8 cellular contexts compared by ENCODE assay signal in the genomic region with DNA sequence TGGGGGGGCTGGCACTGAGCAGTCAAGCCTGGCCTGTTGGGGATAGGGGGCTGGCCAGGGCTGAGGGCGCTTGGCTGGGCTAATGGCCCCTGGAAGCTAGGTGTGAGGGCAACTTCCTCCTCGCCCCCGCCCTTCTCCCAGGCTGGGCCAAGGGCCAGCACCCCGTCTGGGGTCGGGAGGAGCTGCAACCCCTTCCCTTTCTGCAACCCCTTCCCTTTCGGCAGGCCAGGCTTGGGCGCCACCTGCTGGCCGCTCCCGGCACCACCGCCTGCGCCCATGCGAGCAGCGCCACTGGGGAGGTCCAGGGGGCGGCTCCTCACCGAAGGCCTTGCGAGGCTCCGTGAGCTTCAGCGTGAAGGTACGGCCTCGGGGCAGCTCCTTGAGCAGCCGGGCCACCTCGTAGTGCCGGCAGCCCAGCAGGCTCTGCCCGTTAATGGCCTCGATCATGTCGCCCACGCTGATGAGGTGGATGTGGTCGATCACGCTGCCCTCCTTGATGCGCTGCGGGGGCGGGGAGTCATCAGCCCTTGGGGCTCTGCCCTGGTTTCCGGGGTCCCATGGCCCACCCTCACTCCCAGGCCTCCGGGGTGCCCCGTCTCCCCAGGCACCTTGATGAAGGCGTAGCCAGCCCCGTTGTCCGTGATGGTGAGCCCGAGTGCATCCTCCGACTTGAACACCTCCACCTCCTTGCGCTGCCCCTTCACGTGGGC. TPM values are rescaled to one million over a fixed set of nuclear protein-coding genes. Genes with fewer than 3 reads are reported as not detected.
A peak's percentile ranks its signal among the peaks of the same experiment; 100 is the strongest.
DNase-seq lines count a peak whose midpoint lies in the region; ATAC-seq and TF ChIP-seq lines count a peak whose summit lies in the region.

No MANE protein-coding gene starts in this region.

- no peaks in the 10 kb centered on the region for H4K20me1 ChIP-seq in HCT116 (ENCODE audit: insufficient read depth)
- H4K20me1 ChIP-seq in mammary epithelial cell (ENCODE audit: insufficient read depth, low read length), result no peaks in the 10 kb centered on the region

- peaks cover 18 to 35% of the 10 kb centered on the region in 2 experiments; a peak in 3 of 4 replicates for H3K4me1 ChIP-seq in HCT116 (ENCODE audit: control insufficient read depth in 1 of 2, insufficient read depth in 2 of 2, low read length in 2 of 2)
- H3K4me1 ChIP-seq in mammary epithelial cell (ENCODE audit: insufficient read depth, low read length), result peaks cover 23% of the 10 kb centered on the region
- no peaks in the 10 kb centered on the region for H3K4me1 ChIP-seq in right lobe of liver

- H3K4me3 ChIP-seq in AG09309 (ENCODE audit: control insufficient read depth, low read depth, low read length), result no peak overlapping the region
- no peak overlapping the region for H3K4me3 ChIP-seq in HCT116 (replicated peaks in 1 of 2; ENCODE audit: low read depth in 1 of 2, low read length in 2 of 2)
- no peak overlapping the region for H3K4me3 ChIP-seq in mammary epithelial cell (replicated peaks in 1 of 3; ENCODE audit: insufficient read depth in 1 of 3, low read depth in 2 of 3, low read length in 3 of 3)
- H3K4me3 ChIP-seq in right lobe of liver, result no peak overlapping the region

- TF ChIP-seq POLR2A in HCT116 (IDR thresholded peaks at IDR 0.05; ENCODE audit: borderline replicate concordance, extremely low read depth, insufficient read depth, insufficient read length) (no peak), right lobe of liver (IDR thresholded peaks at IDR 0.05) (no peak)

- BruUV-seq in HCT116 (replicated peaks; lab: Mats Ljungman, UMichigan) (no TSS peak), mammary epithelial cell (replicated peaks; lab: Mats Ljungman, UMichigan) (no TSS peak)

- peak; percentile 77 for TF ChIP-seq RAD21 in HCT116 (IDR thresholded peaks at IDR 0.05; ENCODE audit: low read depth)

- DNase-seq in AG09309 (ENCODE audit: low read depth) (no peak), HCT116 (ENCODE audit: low read depth, low spot score) (no peak), WTC11 (ENCODE audit: low spot score) (peak; percentile 94), mammary epithelial cell (no peak), right lobe of liver (no peak), NCI-H510A (lab: John Stamatoyannopoulos, UW) (no peak)
- DNase-seq in stimulated activated CD8-positive, alpha-beta memory T cell treated with anti-CD3 and anti-CD28 coated beads, Interleukin-7, amount 100 ng/mL, for 1 hour (ENCODE audit: low read depth in 2 of 2), result peak; percentile 42 to 48

- no peak overlapping the region for H2AFZ ChIP-seq in HCT116 (ENCODE audit: low read depth, low read length, poor library complexity, severe bottlenecking)
- no peak overlapping the region for H2AFZ ChIP-seq in mammary epithelial cell (ENCODE audit: low read depth, low read length)

- WGBS in mammary epithelial cell (ENCODE audit: low coverage, missing lambda C conversion rate), result 68% methylated on average over 25 of the region's 42 CpGs
- no CpG with 5 or more reads among the region's 42 CpGs for WGBS in right lobe of liver (ENCODE audit: insufficient coverage, low coverage, low lambda C conversion rate, missing lambda C conversion rate)

- peak; percentile 71 for ATAC-seq in HCT116
- ATAC-seq in WTC11, result peak; percentile 85
- ATAC-seq in right lobe of liver, result peak; percentile 27 to 57 (median 48)
- ATAC-seq in HG03108 (IDR thresholded peaks at IDR 0.05; ENCODE audit: unreplicated experiment), result no peak

- H3K9me3 ChIP-seq in HCT116 (ENCODE audit: control insufficient read depth in 1 of 2, insufficient read depth in 1 of 2, low read depth in 1 of 2, low read length in 2 of 2) (no peaks in the 10 kb centered on the region), mammary epithelial cell (replicated peaks; ENCODE audit: insufficient read depth, low read length) (no peaks in the 10 kb centered on the region), right lobe of liver (no peaks in the 10 kb centered on the region)

- H3K9me3 Mint-ChIP-seq in WTC11, result no peaks in the 10 kb centered on the region

- TF ChIP-seq CTCF in AG09309 (IDR thresholded peaks at IDR 0.05; ENCODE audit: control insufficient read depth, insufficient read depth, low read depth, low read length, missing control alignments) (peak; percentile 77), HCT116 (IDR thresholded peaks at IDR 0.05 in 2 of 3, conservative IDR thresholded peaks at IDR 0.05 in 1 of 3; ENCODE audit: borderline replicate concordance in 1 of 3, insufficient read depth in 1 of 3, low read depth in 2 of 3, low read length in 2 of 3) (peak; percentile 77 to 95 (median 94)), WTC11 (IDR thresholded peaks at IDR 0.05) (peak; percentile 98), mammary epithelial cell (conservative IDR thresholded peaks at IDR 0.05 in 1 of 2, IDR thresholded peaks at IDR 0.05 in 1 of 2; ENCODE audit: extremely low read depth in 1 of 2, insufficient read depth in 1 of 2, low read depth in 1 of 2, low read length in 2 of 2) (peak; percentile 63 to 74), right lobe of liver (IDR thresholded peaks at IDR 0.05) (peak; percentile 54 to 72 (median 65))

- RAD21 ChIA-PET in HCT116 (lab: Charles Lee; ENCODE audit: low non-redundant PET in 1 of 2, low total read pairs in 2 of 2, uncharacterized antibody in 2 of 2, unreplicated experiment in 2 of 2), result no interaction called here

- H3K4me3 Mint-ChIP-seq in WTC11, result no peak overlapping the region

- H3K27ac Mint-ChIP-seq in WTC11, result no peak overlapping the region

- H3K27ac ChIP-seq in HCT116 (ENCODE audit: low read depth, low read length) (peak overlapping the region; percentile 37; the same call in 1 of the 2 replicates), mammary epithelial cell (ENCODE audit: insufficient read depth, low read depth, low read length) (no peak overlapping the region), right lobe of liver (no peak overlapping the region)

- in situ Hi-C loops in mammary epithelial cell (cut with MboI; ENCODE audit: low sequenced_read_pairs in 2 of 2), result no loop called here

- H3K36me3 ChIP-seq in HCT116 (ENCODE audit: control insufficient read depth in 1 of 2, insufficient read depth in 2 of 2, low read length in 2 of 2), result peaks cover 9 to 19% of the 10 kb centered on the region in 2 experiments; a peak in 3 of 4 replicates
- H3K36me3 ChIP-seq in mammary epithelial cell (ENCODE audit: insufficient read depth, low read length), result peaks cover 17% of the 10 kb centered on the region
- H3K36me3 ChIP-seq in right lobe of liver, result peaks cover 0 to 5% (median under 1%) of the 10 kb centered on the region in 4 donors

- peaks cover 14% of the 10 kb centered on the region for H3K36me3 Mint-ChIP-seq in WTC11

- CTCF ChIA-PET in HCT116 (lab: Charles Lee), result interaction anchor here (0.8 to 2.9 kb wide), 7 partner anchors 8 to 304 kb away, joined by 3 to 14 read pairs (median 4); partner anchors contain the start of gene GIPC1
- CTCF ChIA-PET in WTC11 (lab: Charles Lee), result interaction anchor here (0.6 to 4.7 kb wide), 62 partner anchors 8 to 1595 kb away, joined by 3 to 48 read pairs (median 4); partner anchors contain the start of genes ASF1B, C19orf67, DDX39A and DNAJB1
- CTCF ChIA-PET in mammary epithelial cell (lab: Charles Lee; ENCODE audit: low non-redundant PET), result no interaction called here

- POLR2A ChIA-PET in HCT116 (lab: Charles Lee), result no interaction called here
- POLR2A ChIA-PET in WTC11 (lab: Charles Lee), result interaction anchor here (0.5 to 1.0 kb wide), 2 partner anchors 16 to 51 kb away, joined by 3 read pairs; partner anchors contain the start of gene GIPC1

- H3K79me2 ChIP-seq in HCT116 (ENCODE audit: insufficient read depth, low read length) (peaks cover 8% of the 10 kb centered on the region; the same call in 1 of the 2 replicates), mammary epithelial cell (ENCODE audit: insufficient read depth, low read length) (peaks cover 30% of the 10 kb centered on the region)

- intact Hi-C loops in HCT116 (cut with micrococcal nuclease), result loop anchor here (5.0 to 10.0 kb wide), 2 partner anchors 45 to 118 kb away; partner anchors contain the start of gene PKN1
- intact Hi-C loops in mammary epithelial cell (cut with micrococcal nuclease), result loop anchor here (5.0 to 10.0 kb wide), 2 partner anchors 37 to 115 kb away; partner anchors contain the start of gene DNAJB1
- intact Hi-C loops in right lobe of liver (cut with DNase I), result no loop called here

- H3K27me3 Mint-ChIP-seq in WTC11 (ENCODE audit: low read depth), result no peaks in the 10 kb centered on the region

- no peaks in the 10 kb centered on the region for H3K27me3 ChIP-seq in HCT116 (ENCODE audit: insufficient read depth, low read length)
- H3K27me3 ChIP-seq in mammary epithelial cell (ENCODE audit: insufficient read depth, low read length), result no peaks in the 10 kb centered on the region
- H3K27me3 ChIP-seq in right lobe of liver, result no peaks in the 10 kb centered on the region

- dilution Hi-C loops in mammary epithelial cell (cut with HindIII; ENCODE audit: low sequenced_read_pairs), result no loop called here

- H3K9ac ChIP-seq in HCT116 (ENCODE audit: low read length) (no peak overlapping the region), mammary epithelial cell (ENCODE audit: insufficient read depth, low read length) (no peak overlapping the region)

- H3K9me2 ChIP-seq in HCT116 (ENCODE audit: insufficient read depth), result no peaks in the 10 kb centered on the region

- no peak overlapping the region; the same call in 1 of the 2 replicates for H3K4me2 ChIP-seq in HCT116 (ENCODE audit: low read length)
- H3K4me2 ChIP-seq in mammary epithelial cell (ENCODE audit: insufficient read depth, low read depth, low read length), result no peak overlapping the region

- H3K4me1 Mint-ChIP-seq in WTC11, result peaks cover 11% of the 10 kb centered on the region

RNA-seq across cellular contexts. Expression of gene PTGER1, which starts 5.0 kb away (rescaled TPM):
- total RNA-seq in HCT116 (2021; ENCODE audit: unreplicated experiment) (1.1 TPM), WTC11 (2021) (0.68 to 1.2 TPM (median 0.87 TPM) in 3 replicates), mammary epithelial cell (under 1 TPM; 0.56 to 0.83 TPM), right lobe of liver (under 1 TPM in 4 of 6 experiments, not detected in 2; 0.16 to 0.32 (median 0.29) TPM)
- 0.47 and 0.55 TPM in 2 replicates for polyA plus RNA-seq in HCT116 (2012)
- polyA plus RNA-seq in mammary epithelial cell, result not detected
- polyA minus RNA-seq in mammary epithelial cell, result not detected

RNA-seq across cellular contexts. Expression of gene GIPC1, which starts 15.8 kb away (rescaled TPM):
- total RNA-seq in HCT116 (2021; ENCODE audit: unreplicated experiment) (103 TPM), WTC11 (2021) (70.7 to 76.5 TPM (median 75.0 TPM) in 3 replicates), mammary epithelial cell (100 to 1,000 TPM; 186 to 190 TPM), right lobe of liver (10 to 100 TPM; 25.2 to 63.5 (median 29.8) TPM)
- 112 and 135 TPM in 2 replicates for polyA plus RNA-seq in HCT116 (2012)
- polyA plus RNA-seq in mammary epithelial cell, result 157 TPM
- 60.3 TPM for polyA minus RNA-seq in mammary epithelial cell

RNA-seq across cellular contexts. Expression of gene DNAJB1, which starts 38.1 kb away (rescaled TPM):
- total RNA-seq in HCT116 (2021; ENCODE audit: unreplicated experiment), result 175 TPM
- 129 and 139 TPM in 2 replicates for polyA plus RNA-seq in HCT116 (2012)
- total RNA-seq in WTC11 (2021), result 54.5 to 88.7 TPM (median 81.9 TPM) in 3 replicates
- total RNA-seq in mammary epithelial cell, result 100 to 1,000 TPM; 133 to 182 TPM
- polyA plus RNA-seq in mammary epithelial cell, result 176 TPM
- 261 TPM for polyA minus RNA-seq in mammary epithelial cell
- 10 to 100 TPM; 35.7 to 76.8 (median 52.1) TPM for total RNA-seq in right lobe of liver

RNA-seq across cellular contexts. Expression of gene PKN1, which starts 47.0 kb away (rescaled TPM):
- total RNA-seq in HCT116 (2021; ENCODE audit: unreplicated experiment) (248 TPM), WTC11 (2021) (170 to 197 TPM (median 187 TPM) in 3 replicates), mammary epithelial cell (10 to 100 TPM; 26.3 to 43.3 TPM), right lobe of liver (10 to 100 TPM; 19.5 to 49.4 (median 34.1) TPM)
- polyA plus RNA-seq in HCT116 (2012), result 238 and 241 TPM in 2 replicates
- 8.3 TPM for polyA plus RNA-seq in mammary epithelial cell
- polyA minus RNA-seq in mammary epithelial cell, result 14.9 TPM

RNA-seq across cellular contexts. Expression of gene TECR, which starts 49.3 kb away (rescaled TPM):
- total RNA-seq in HCT116 (2021; ENCODE audit: unreplicated experiment) (232 TPM), WTC11 (2021) (161 to 198 TPM (median 197 TPM) in 3 replicates), mammary epithelial cell (100 to 1,000 TPM in 1 of 2 donors, 10 to 100 TPM in 1; 68.0 to 168 TPM), right lobe of liver (10 to 100 TPM; 37.9 to 99.0 (median 77.0) TPM)
- 305 and 352 TPM in 2 replicates for polyA plus RNA-seq in HCT116 (2012)
- 245 TPM for polyA plus RNA-seq in mammary epithelial cell
- 522 TPM for polyA minus RNA-seq in mammary epithelial cell

Comparison
In these comparisons a context has a peak if more than half of its experiments do, and no peak if none do; other contexts are left out.
1. DNase-seq: peak in WTC11 (single experiment) and stimulated activated CD8-positive, alpha-beta memory T cell treated with anti-CD3 and anti-CD28 coated beads, Interleukin-7, amount 100 ng/mL, for 1 hour (2 of 2); none in AG09309 (single experiment), HCT116 (single experiment), mammary epithelial cell (single experiment), right lobe of liver (0 of 3) and NCI-H510A (single experiment).
2. intact Hi-C loops: an anchor here in HCT116 (5.0 to 10.0 kb wide) and mammary epithelial cell (5.0 to 10.0 kb wide); none called in right lobe of liver.
3. Peak in every context shown above with its lines, with median percentiles within 50 percentile points of each other: CTCF ChIP-seq.